ENCODE assay signal across 1 cellular context in the genomic region with DNA sequence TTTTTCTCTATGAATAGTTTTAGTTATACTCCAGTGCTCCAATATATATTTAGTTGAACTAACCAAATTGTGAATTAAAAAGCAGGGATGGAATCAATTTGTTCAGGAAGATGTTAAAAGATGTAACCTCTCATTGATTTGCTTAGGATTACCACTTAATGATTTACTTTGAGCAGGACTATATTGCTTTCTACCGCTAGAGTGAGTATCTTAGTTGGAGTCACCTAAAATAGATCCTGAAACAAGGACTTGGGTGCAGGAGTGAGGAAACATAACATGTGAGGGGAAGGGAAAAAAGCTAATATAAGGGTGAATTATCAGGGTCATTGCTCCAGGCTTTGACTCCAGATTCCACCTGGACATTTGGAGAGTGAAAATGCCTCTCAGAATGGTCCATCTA.
TF ChIP-seq lines count a peak whose summit lies in the region.

No MANE protein-coding gene starts in this region.

TF ChIP-seq in H1, 55 proteins besides CTCF, POLR2A, EP300 and RAD21 (continued from another document):
- TF ChIP-seq MAFK (IDR thresholded peaks at IDR 0.05; ENCODE audit: low read depth, low read length) (no peak), RFX5 (IDR thresholded peaks at IDR 0.05; ENCODE audit: borderline replicate concordance, low read depth, low read length) (no peak), EZH2 (IDR thresholded peaks at IDR 0.05; ENCODE audit: low read depth, low read length, severe bottlenecking) (no peak), TAF7 (optimal IDR thresholded peaks at IDR 0.05; ENCODE audit: borderline replicate concordance, low read depth, low read length) (no peak), POLR2AphosphoS5 (IDR thresholded peaks at IDR 0.05; ENCODE audit: low read depth, low read length) (no peak), CHD2 (IDR thresholded peaks at IDR 0.05; ENCODE audit: low read length) (no peak), SIX5 (IDR thresholded peaks at IDR 0.05; ENCODE audit: low read depth, low read length) (no peak), ZNF274 (IDR thresholded peaks at IDR 0.05; ENCODE audit: borderline replicate concordance, extremely low read depth, low read length) (no peak), HDAC6 (IDR thresholded peaks at IDR 0.05; ENCODE audit: low read depth, low read length) (no peak)
- TF ChIP-seq, protein P1, sequence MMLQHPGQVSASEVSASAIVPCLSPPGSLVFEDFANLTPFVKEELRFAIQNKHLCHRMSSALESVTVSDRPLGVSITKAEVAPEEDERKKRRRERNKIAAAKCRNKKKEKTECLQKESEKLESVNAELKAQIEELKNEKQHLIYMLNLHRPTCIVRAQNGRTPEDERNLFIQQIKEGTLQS (IDR thresholded peaks at IDR 0.05; ENCODE audit: insufficient read depth, low read depth, low read length): no peak
